10 cellular contexts compared by ENCODE assay signal in the genomic region with DNA sequence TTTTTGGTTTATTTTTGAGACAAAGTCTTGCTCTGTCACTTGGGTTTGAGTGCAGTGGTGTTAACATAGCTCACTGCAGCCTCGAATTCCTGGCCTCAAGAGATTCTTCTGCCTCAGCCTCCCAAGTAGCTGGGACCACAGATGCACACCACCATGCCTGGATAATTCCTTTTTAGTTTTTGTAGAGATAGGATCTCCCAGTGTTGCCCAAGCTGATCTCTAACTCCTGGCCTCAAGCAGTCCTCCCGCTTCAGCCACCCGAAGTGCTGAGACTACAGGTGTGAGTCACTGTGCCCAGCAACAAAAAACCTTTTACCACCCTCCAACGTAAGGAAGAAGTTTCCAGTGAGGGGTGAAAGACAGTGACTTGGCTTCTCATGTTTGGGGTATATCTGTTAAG.
"Had no signal": no experiment of that assay in that cellular context is flagged by ENCODE, and none has a peak within 500 bp of the region (broad histone marks: within the 10 kb centered on the region; RNA-seq: fewer than 3 reads in every experiment).

No MANE protein-coding gene starts in this region.

- H3K9me3 ChIP-seq: HAP-1 had no signal

- H3K4me3 ChIP-seq: GM23248, GM23338, HAP-1 had no signal

- H3K36me3 ChIP-seq: HAP-1 had no signal

- H3K4me2 ChIP-seq: GM23338 had no signal

- ATAC-seq: GM23338, HCT116 had no signal

- H3K4me3 Mint-ChIP-seq: GM23338, H9, HFFc6 had no signal

- H3K4me1 ChIP-seq: HAP-1 had no signal

- H3K27ac ChIP-seq: GM23248 had no signal

- H3K27ac Mint-ChIP-seq: GM23338, H9, HFFc6 had no signal

- DNase-seq: GOT3, H7, H9, HCEC 1CT, HFFc6 had no signal

- H3K9ac ChIP-seq: GM23248 had no signal

- H3K9me3 Mint-ChIP-seq: HFFc6 had no signal

- FAIRE-seq: H54 had no signal

- H2AFZ ChIP-seq: GM23248, GM23338 had no signal
